Comparison of ENCODE assay signal across 8 cellular contexts in the genomic region with DNA sequence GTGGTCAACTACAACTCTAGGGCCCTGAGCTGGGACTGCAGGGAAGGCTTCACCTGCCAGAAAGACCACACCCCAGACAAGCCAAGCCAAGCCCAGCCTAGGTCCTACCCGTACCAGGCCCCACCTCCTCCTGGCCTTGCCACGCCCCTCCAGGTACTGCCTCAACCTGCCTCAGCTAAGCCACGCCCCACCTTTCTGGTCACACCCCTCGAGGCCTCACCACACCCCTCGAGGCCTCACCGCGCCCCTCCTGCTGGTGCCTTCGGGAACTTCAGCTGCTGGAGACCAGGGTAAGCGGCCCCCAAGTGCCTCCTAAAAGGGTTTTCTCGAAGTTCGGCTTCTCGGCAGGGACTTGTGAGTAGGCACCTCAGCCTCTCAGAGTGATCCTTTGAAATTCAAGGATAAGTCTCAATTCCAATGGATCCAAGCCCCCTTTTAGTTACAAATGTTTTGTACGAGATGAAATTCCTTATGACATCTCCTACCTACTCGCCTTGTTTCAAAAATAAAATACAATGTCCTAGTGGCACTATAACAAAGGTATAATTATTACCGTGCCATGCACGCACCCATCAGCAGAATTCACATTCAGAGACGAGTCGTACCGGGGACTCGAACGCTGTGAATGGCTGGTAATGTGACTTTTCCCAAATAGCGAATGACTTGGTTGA.
A peak's percentile ranks its signal among the peaks of the same experiment; 100 is the strongest.
DNase-seq lines count a peak whose midpoint lies in the region; ATAC-seq and TF ChIP-seq lines count a peak whose summit lies in the region.

No MANE protein-coding gene starts in this region.

- no peak overlapping the region for H3K4me3 Mint-ChIP-seq in GM23338

- H3K27ac Mint-ChIP-seq in GM23338, result no peak overlapping the region

- no peak overlapping the region for H2AFZ ChIP-seq in GM23338

- DNase-seq in GM03348 (ENCODE audit: low spot score) (peak; percentile 21), GM23338 (ENCODE audit: low spot score) (peak; percentile 98), Peyer's patch (peak in 2 of 3 donors; percentile 73 to 77), glomerular visceral epithelial cell (ENCODE audit: extremely low spot score) (peak; percentile 15), NCI-H2227 treated with DMSO at 0.1 percent for 48 hours (lab: John Stamatoyannopoulos, UW) (no peak), inferior parietal cortex (ENCODE audit: extremely low spot score) (no peak)
- peak; percentile 38 for DNase-seq in stimulated activated naive CD8-positive, alpha-beta T cell treated with anti-CD3 and anti-CD28 coated beads, Interleukin-15, Interleukin-2, amounts not matched to agents 100 U/mL and 50 U/mL, for 24 hours

- H3K9me3 ChIP-seq in Peyer's patch, result no peaks in the 10 kb centered on the region

- no peaks in the 10 kb centered on the region for H4K20me1 ChIP-seq in GM23338 (replicated peaks; ENCODE audit: insufficient read depth)

- H3K4me3 ChIP-seq in GM23338 (no peak overlapping the region), Peyer's patch (no peak overlapping the region)

- no peaks in the 10 kb centered on the region for H3K79me2 ChIP-seq in GM23338 (replicated peaks; ENCODE audit: insufficient read depth)

- TF ChIP-seq CTCF in GM23338 (conservative IDR thresholded peaks at IDR 0.05; ENCODE audit: low read depth in 2 of 2) (peak; percentile 63 to 66), Peyer's patch (IDR thresholded peaks at IDR 0.05) (peak in 4 of 6 experiments; percentile 12 to 53 (median 36))

- TF ChIP-seq POLR2A in Peyer's patch (IDR thresholded peaks at IDR 0.05), result no peak

- no peaks in the 10 kb centered on the region for H3K36me3 ChIP-seq in GM23338 (ENCODE audit: insufficient read depth)
- no peaks in the 10 kb centered on the region for H3K36me3 ChIP-seq in Peyer's patch

- peaks cover 26% of the 10 kb centered on the region for H3K4me1 Mint-ChIP-seq in GM23338

- no peaks in the 10 kb centered on the region for H3K36me3 Mint-ChIP-seq in GM23338 (ENCODE audit: low read depth)

- peaks cover 7% of the 10 kb centered on the region for H3K27me3 Mint-ChIP-seq in GM23338 (ENCODE audit: insufficient read depth, low read depth, poor library complexity)

- no peaks in the 10 kb centered on the region for H3K9me2 ChIP-seq in GM23338 (ENCODE audit: insufficient read depth)

- ATAC-seq in GM23338, result peak; percentile 98
- peak; percentile 34 for ATAC-seq in stimulated activated naive CD8-positive, alpha-beta T cell treated with anti-CD3 and anti-CD28 coated beads, Interleukin-15, Interleukin-2, amounts not matched to agents 100 U/mL and 50 U/mL, for 24 hours
- no peak for ATAC-seq in activated CD4-positive, CD25-positive, alpha-beta regulatory T cell treated with anti-CD3 and anti-CD28 coated beads, Interleukin-2, amount 50 U/mL, for 24 hours

- H3K27ac ChIP-seq in GM23338 (ENCODE audit: low read depth) (no peak overlapping the region), Peyer's patch (no peak overlapping the region)

- H3K4me2 ChIP-seq in GM23338, result no peak overlapping the region

- H3K27me3 ChIP-seq in GM23338 (ENCODE audit: insufficient read depth), result no peaks in the 10 kb centered on the region
- no peaks in the 10 kb centered on the region for H3K27me3 ChIP-seq in Peyer's patch

- no peaks in the 10 kb centered on the region for H3K9me3 Mint-ChIP-seq in GM23338

- no peaks in the 10 kb centered on the region for H3F3A ChIP-seq in GM23338 (replicated peaks; ENCODE audit: low read depth)

- H3K4me1 ChIP-seq in GM23338 (ENCODE audit: insufficient read depth) (peaks cover 15% of the 10 kb centered on the region), Peyer's patch (no peaks in the 10 kb centered on the region)

TF ChIP-seq in GM23338, 12 proteins besides CTCF, POLR2A, EP300 and RAD21:
- no peak for TF ChIP-seq EZH2phosphoT487 (IDR thresholded peaks at IDR 0.05; ENCODE audit: unreplicated experiment)
- TF ChIP-seq, protein P1, sequence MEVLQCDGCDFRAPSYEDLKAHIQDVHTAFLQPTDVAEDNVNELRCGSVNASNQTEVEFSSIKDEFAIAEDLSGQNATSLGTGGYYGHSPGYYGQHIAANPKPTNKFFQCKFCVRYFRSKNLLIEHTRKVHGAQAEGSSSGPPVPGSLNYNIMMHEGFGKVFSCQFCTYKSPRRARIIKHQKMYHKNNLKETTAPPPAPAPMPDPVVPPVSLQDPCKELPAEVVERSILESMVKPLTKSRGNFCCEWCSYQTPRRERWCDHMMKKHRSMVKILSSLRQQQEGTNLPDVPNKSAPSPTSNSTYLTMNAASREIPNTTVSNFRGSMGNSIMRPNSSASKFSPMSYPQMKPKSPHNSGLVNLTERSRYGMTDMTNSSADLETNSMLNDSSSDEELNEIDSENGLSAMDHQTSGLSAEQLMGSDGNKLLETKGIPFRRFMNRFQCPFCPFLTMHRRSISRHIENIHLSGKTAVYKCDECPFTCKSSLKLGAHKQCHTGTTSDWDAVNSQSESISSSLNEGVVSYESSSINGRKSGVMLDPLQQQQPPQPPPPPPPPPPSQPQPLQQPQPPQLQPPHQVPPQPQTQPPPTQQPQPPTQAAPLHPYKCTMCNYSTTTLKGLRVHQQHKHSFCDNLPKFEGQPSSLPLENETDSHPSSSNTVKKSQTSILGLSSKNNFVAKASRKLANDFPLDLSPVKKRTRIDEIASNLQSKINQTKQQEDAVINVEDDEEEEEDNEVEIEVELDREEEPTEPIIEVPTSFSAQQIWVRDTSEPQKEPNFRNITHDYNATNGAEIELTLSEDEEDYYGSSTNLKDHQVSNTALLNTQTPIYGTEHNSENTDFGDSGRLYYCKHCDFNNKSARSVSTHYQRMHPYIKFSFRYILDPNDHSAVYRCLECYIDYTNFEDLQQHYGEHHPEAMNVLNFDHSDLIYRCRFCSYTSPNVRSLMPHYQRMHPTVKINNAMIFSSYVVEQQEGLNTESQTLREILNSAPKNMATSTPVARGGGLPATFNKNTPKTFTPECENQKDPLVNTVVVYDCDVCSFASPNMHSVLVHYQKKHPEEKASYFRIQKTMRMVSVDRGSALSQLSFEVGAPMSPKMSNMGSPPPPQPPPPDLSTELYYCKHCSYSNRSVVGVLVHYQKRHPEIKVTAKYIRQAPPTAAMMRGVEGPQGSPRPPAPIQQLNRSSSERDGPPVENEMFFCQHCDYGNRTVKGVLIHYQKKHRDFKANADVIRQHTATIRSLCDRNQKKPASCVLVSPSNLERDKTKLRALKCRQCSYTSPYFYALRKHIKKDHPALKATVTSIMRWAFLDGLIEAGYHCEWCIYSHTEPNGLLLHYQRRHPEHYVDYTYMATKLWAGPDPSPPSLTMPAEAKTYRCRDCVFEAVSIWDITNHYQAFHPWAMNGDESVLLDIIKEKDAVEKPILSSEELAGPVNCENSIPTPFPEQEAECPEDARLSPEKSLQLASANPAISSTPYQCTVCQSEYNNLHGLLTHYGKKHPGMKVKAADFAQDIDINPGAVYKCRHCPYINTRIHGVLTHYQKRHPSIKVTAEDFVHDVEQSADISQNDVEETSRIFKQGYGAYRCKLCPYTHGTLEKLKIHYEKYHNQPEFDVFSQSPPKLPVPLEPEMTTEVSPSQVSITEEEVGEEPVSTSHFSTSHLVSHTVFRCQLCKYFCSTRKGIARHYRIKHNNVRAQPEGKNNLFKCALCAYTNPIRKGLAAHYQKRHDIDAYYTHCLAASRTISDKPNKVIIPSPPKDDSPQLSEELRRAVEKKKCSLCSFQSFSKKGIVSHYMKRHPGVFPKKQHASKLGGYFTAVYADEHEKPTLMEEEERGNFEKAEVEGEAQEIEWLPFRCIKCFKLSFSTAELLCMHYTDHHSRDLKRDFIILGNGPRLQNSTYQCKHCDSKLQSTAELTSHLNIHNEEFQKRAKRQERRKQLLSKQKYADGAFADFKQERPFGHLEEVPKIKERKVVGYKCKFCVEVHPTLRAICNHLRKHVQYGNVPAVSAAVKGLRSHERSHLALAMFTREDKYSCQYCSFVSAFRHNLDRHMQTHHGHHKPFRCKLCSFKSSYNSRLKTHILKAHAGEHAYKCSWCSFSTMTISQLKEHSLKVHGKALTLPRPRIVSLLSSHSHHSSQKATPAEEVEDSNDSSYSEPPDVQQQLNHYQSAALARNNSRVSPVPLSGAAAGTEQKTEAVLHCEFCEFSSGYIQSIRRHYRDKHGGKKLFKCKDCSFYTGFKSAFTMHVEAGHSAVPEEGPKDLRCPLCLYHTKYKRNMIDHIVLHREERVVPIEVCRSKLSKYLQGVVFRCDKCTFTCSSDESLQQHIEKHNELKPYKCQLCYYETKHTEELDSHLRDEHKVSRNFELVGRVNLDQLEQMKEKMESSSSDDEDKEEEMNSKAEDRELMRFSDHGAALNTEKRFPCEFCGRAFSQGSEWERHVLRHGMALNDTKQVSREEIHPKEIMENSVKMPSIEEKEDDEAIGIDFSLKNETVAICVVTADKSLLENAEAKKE (CRISPR knock-in tag; IDR thresholded peaks at IDR 0.05), result 0 out of 2 replicates have a peak, but pooled peaks have one; percentile 5

Comparison
In these comparisons a context has a peak if more than half of its experiments do, and no peak if none do; other contexts are left out.
1. DNase-seq: peak in GM03348 (single experiment), GM23338 (single experiment), Peyer's patch (2 of 3), glomerular visceral epithelial cell (single experiment) and stimulated activated naive CD8-positive, alpha-beta T cell treated with anti-CD3 and anti-CD28 coated beads, Interleukin-15, Interleukin-2, amounts not matched to agents 100 U/mL and 50 U/mL, for 24 hours (single experiment); none in NCI-H2227 treated with DMSO at 0.1 percent for 48 hours (single experiment) and inferior parietal cortex (single experiment).
2. ATAC-seq: peak in GM23338 (single experiment) and stimulated activated naive CD8-positive, alpha-beta T cell treated with anti-CD3 and anti-CD28 coated beads, Interleukin-15, Interleukin-2, amounts not matched to agents 100 U/mL and 50 U/mL, for 24 hours (single experiment); none in activated CD4-positive, CD25-positive, alpha-beta regulatory T cell treated with anti-CD3 and anti-CD28 coated beads, Interleukin-2, amount 50 U/mL, for 24 hours (0 of 2).